16 cellular contexts compared by ENCODE assay signal in the genomic region with DNA sequence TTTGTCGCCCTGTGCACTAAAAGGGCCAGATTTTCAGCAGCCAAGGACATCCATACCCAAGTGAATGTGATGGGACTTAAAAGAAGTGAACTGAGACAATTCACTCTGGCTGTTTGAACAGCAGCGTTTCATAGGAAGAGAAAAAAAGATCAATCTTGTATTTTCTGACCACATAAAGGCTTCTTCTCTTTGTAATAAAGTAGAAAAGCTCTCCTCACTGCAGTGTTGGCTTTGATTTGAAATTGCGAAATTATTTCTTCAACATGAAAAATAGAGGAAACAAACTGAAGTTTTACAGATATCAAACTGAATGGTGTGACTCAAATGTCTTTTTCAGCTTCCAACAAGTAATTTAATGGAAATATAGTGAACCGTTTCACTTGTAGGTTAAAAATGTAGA.
"Had no signal": no experiment of that assay in that cellular context is flagged by ENCODE, and none has a peak within 500 bp of the region (broad histone marks: within the 10 kb centered on the region; RNA-seq: fewer than 3 reads in every experiment).

No MANE protein-coding gene starts in this region.

- H3K27ac Mint-ChIP-seq: activated naive CD8-positive, alpha-beta T cell treated with anti-CD3 and anti-CD28 coated beads for 36 hours; stimulated activated naive B cell treated with anti-CD40 and anti-IgM and Interleukin-4, amounts not matched to agents 10 μg/mL and 1 μg/mL and 100 μg/mL, for 72 hours had no signal

- H3K9me3 ChIP-seq: ascending aorta, colonic mucosa, right atrium auricular region had no signal

- H3K4me1 ChIP-seq: ascending aorta, colonic mucosa, right atrium auricular region had no signal

- H3K27me3 ChIP-seq: ascending aorta, cardiac muscle cell, colonic mucosa, right atrium auricular region had no signal

- H3K27ac ChIP-seq: ascending aorta, cardiac muscle cell, colonic mucosa, epithelial cell of prostate, right atrium auricular region had no signal

- H3K4me2 ChIP-seq: smooth muscle cell had no signal

- ATAC-seq: activated CD4-positive, CD25-positive, alpha-beta regulatory T cell treated with anti-CD3 and anti-CD28 coated beads, Interleukin-2, amount 50 U/mL, for 24 hours had no signal

- H3K27me3 Mint-ChIP-seq: activated naive CD8-positive, alpha-beta T cell treated with anti-CD3 and anti-CD28 coated beads for 36 hours; stimulated activated naive B cell treated with anti-CD40 and anti-IgM and Interleukin-4, amounts not matched to agents 10 μg/mL and 1 μg/mL and 100 μg/mL, for 72 hours had no signal

- DNase-seq: activated effector memory CD4-positive, alpha-beta T cell treated with anti-CD3 and anti-CD28 coated beads, Interleukin-2, amount 50 U/mL, for 16 hours; activated naive CD8-positive, alpha-beta T cell treated with anti-CD3 and anti-CD28 coated beads for 36 hours; colonic mucosa; effector CD8-positive, alpha-beta T cell; hypothalamus; kidney glomerular epithelial cell; posterior cingulate gyrus; stimulated activated naive B cell treated with anti-CD40 and anti-IgM and Interleukin-4, amounts not matched to agents 10 μg/mL and 1 μg/mL and 100 μg/mL, for 72 hours; substantia nigra; trophoblast cell had no signal

- H3K4me1 Mint-ChIP-seq: stimulated activated naive B cell treated with anti-CD40 and anti-IgM and Interleukin-4, amounts not matched to agents 10 μg/mL and 1 μg/mL and 100 μg/mL, for 72 hours had no signal

- H3K4me3 ChIP-seq: ascending aorta, cardiac muscle cell, colonic mucosa, right atrium auricular region, smooth muscle cell had no signal

- H3K36me3 ChIP-seq: colonic mucosa had no signal

- H3K4me3 Mint-ChIP-seq: activated naive CD8-positive, alpha-beta T cell treated with anti-CD3 and anti-CD28 coated beads for 36 hours; stimulated activated naive B cell treated with anti-CD40 and anti-IgM and Interleukin-4, amounts not matched to agents 10 μg/mL and 1 μg/mL and 100 μg/mL, for 72 hours had no signal

- H3K9me3 Mint-ChIP-seq: activated naive CD8-positive, alpha-beta T cell treated with anti-CD3 and anti-CD28 coated beads for 36 hours; stimulated activated naive B cell treated with anti-CD40 and anti-IgM and Interleukin-4, amounts not matched to agents 10 μg/mL and 1 μg/mL and 100 μg/mL, for 72 hours had no signal
